Comparison of ENCODE assay signal across 32 cellular contexts in genomic region chr11:7775689-7776088, GRCh38. TPM values are rescaled to one million over a fixed set of nuclear protein-coding genes. Genes with fewer than 3 reads are reported as not detected.
"Had no signal": no experiment of that assay in that cellular context is flagged by ENCODE, and none has a peak within 500 bp of the region (broad histone marks: within the 10 kb centered on the region; RNA-seq: fewer than 3 reads in every experiment).

No MANE protein-coding gene starts in this region.

- H3K27ac ChIP-seq: colonic mucosa, parathyroid adenoma, psoas muscle, sigmoid colon, thoracic aorta, upper lobe of left lung, vagina had no signal

- FAIRE-seq: small intestine had no signal

- H3K4me1 ChIP-seq: colonic mucosa, parathyroid adenoma, psoas muscle, sigmoid colon, upper lobe of left lung, vagina had no signal

- H3K36me3 ChIP-seq: colonic mucosa, sigmoid colon, thoracic aorta, upper lobe of left lung, vagina had no signal

- H3K9me3 ChIP-seq: colonic mucosa, psoas muscle, sigmoid colon, thoracic aorta, vagina had no signal

- H3K9ac ChIP-seq: parathyroid adenoma had no signal

- ATAC-seq: activated CD8-positive, alpha-beta T cell treated with anti-CD3 and anti-CD28 coated beads for 36 hours; activated T-cell treated with anti-CD3 and anti-CD28 coated beads, Interleukin-2, amount 50 U/mL, for 4 hours; naive thymus-derived CD4-positive, alpha-beta T cell; psoas muscle; stimulated activated effector memory CD8-positive, alpha-beta T cell treated with anti-CD3 and anti-CD28 coated beads, Interleukin-12 subunit alpha, Interleukin-12 subunit beta, amount 100 ng/mL, for 72 hours had no signal

- H3K4me3 ChIP-seq: colonic mucosa, psoas muscle, sigmoid colon, thoracic aorta, upper lobe of left lung, vagina had no signal

- DNase-seq: activated CD4-positive, alpha-beta T cell treated with anti-CD3 and anti-CD28 coated beads for 1 hour; activated CD4-positive, alpha-beta T cell treated with anti-CD3 and anti-CD28 coated beads, Interleukin-2, amount 50 U/mL, for 1 hour; activated CD8-positive, alpha-beta T cell treated with anti-CD3 and anti-CD28 coated beads for 36 hours; activated naive CD4-positive, alpha-beta T cell; activated T-cell treated with anti-CD3 and anti-CD28 coated beads, Interleukin-2, amount 50 U/mL, for 4 hours; anterior cingulate cortex; cerebellar nuclear complex; colonic mucosa; effector CD8-positive, alpha-beta T cell; erythroblast; head of caudate nucleus; hippocampal formation; midbrain; naive thymus-derived CD4-positive, alpha-beta T cell; nucleus accumbens; psoas muscle; sigmoid colon; small intestine; stimulated activated CD4-positive, alpha-beta T cell treated with anti-CD3 and anti-CD28 coated beads, Interleukin-4, amount 100 ng/mL, for 24 hours; upper lobe of left lung had no signal

- H3K79me2 ChIP-seq: parathyroid adenoma had no signal

- H3K27me3 ChIP-seq: colonic mucosa, sigmoid colon, upper lobe of left lung, vagina had no signal

- H2AFZ ChIP-seq: parathyroid adenoma had no signal

RNA-seq across cellular contexts. Expression of gene OR5P2, which starts 21.1 kb away (rescaled TPM):
- total RNA-seq: activated CD8-positive, alpha-beta T cell treated with anti-CD3 and anti-CD28 coated beads for 36 hours; activated T-cell treated with anti-CD3 and anti-CD28 coated beads, Interleukin-2, amount 50 U/mL, for 4 hours; activated T-helper 2 cell treated with anti-CD3 and anti-CD28 coated beads, Interferon-gamma antibody, Interleukin-2, Interleukin-4, amounts not matched to agents 10 μg/mL and 5 μg/mL and 100 μg/mL, durations not matched to agents 14 hours and 24 hours and 36 hours; colonic mucosa; dermis microvascular lymphatic vessel endothelial cell; kidney epithelial cell; naive thymus-derived CD4-positive, alpha-beta T cell; psoas muscle; sigmoid colon; subcutaneous adipose tissue; vagina had no signal
- polyA plus RNA-seq: adipose tissue; fibroblast of lung; naive thymus-derived CD4-positive, alpha-beta T cell; neural cell; psoas muscle; sigmoid colon; small intestine had no signal

RNA-seq across cellular contexts. Expression of gene OR5P3, which starts 55.0 kb away (rescaled TPM):
- total RNA-seq: activated CD8-positive, alpha-beta T cell treated with anti-CD3 and anti-CD28 coated beads for 36 hours; activated T-cell treated with anti-CD3 and anti-CD28 coated beads, Interleukin-2, amount 50 U/mL, for 4 hours; activated T-helper 2 cell treated with anti-CD3 and anti-CD28 coated beads, Interferon-gamma antibody, Interleukin-2, Interleukin-4, amounts not matched to agents 10 μg/mL and 5 μg/mL and 100 μg/mL, durations not matched to agents 14 hours and 24 hours and 36 hours; colonic mucosa; dermis microvascular lymphatic vessel endothelial cell; fibroblast of lung; fibroblast of villous mesenchyme; kidney epithelial cell; naive thymus-derived CD4-positive, alpha-beta T cell; psoas muscle; sigmoid colon; subcutaneous adipose tissue had no signal
- polyA plus RNA-seq: adipose tissue; fibroblast of lung; naive thymus-derived CD4-positive, alpha-beta T cell; neural cell; psoas muscle; sigmoid colon; small intestine had no signal
